In genomic region chr14:32073537-32074189, GRCh38 we compare ENCODE assay signal across 8 cellular contexts. TPM values are rescaled to one million over a fixed set of nuclear protein-coding genes. Genes with fewer than 3 reads are reported as not detected.
A peak's percentile ranks its signal among the peaks of the same experiment; 100 is the strongest.
DNase-seq lines count a peak whose midpoint lies in the region; FAIRE-seq and TF ChIP-seq lines count a peak whose summit lies in the region.

No MANE protein-coding gene starts in this region.

- TF ChIP-seq POLR2A in H54 (IDR thresholded peaks at IDR 0.05; ENCODE audit: low read depth, low read length) = no peak

- peak; percentile 27 for FAIRE-seq in H54 (lab: Jason Lieb, UNC)

- DNase-seq in DMS53 (lab: John Stamatoyannopoulos, UW) (peak; percentile 84), H54 (ENCODE audit: insufficient read length, low spot score) (peak; percentile 28), NCI-H187 (lab: John Stamatoyannopoulos, UW) (peak; percentile 22 to 71), T-helper 22 cell (ENCODE audit: low read depth) (peak; percentile 11), dermis microvascular lymphatic vessel endothelial cell (ENCODE audit: low read depth in 2 of 2) (peak; percentile 77 to 82), midbrain (lab: John Stamatoyannopoulos, UW) (peak; percentile 83), ureter (ENCODE audit: low spot score) (peak; percentile 75), GOT3 (lab: John Stamatoyannopoulos, UW) (no peak)

RNA-seq across cellular contexts. Expression of gene ARHGAP5, which starts 3.4 kb away (rescaled TPM):
- total RNA-seq in dermis microvascular lymphatic vessel endothelial cell (24.5 and 27.8 TPM in 2 replicates), ureter (138 TPM)
